15 cellular contexts compared by ENCODE assay signal in genomic region chr2:135590594-135591290, GRCh38. TPM values are rescaled to one million over a fixed set of nuclear protein-coding genes. Genes with fewer than 3 reads are reported as not detected.
DNase-seq lines count a peak whose midpoint lies in the region; ATAC-seq and TF ChIP-seq lines count a peak whose summit lies in the region.
"Had no signal": no experiment of that assay in that cellular context is flagged by ENCODE, and none has a peak within 500 bp of the region (broad histone marks: within the 10 kb centered on the region; RNA-seq: fewer than 3 reads in every experiment).

No MANE protein-coding gene starts in this region.

- CTCF ChIA-PET in activated CD8-positive, alpha-beta T cell treated with anti-CD3 and anti-CD28 coated beads for 36 hours (lab: Charles Lee): interaction anchor here (1.0 to 1.6 kb wide), 2 partner anchors 10 to 118 kb away, joined by 3 read pairs; no protein-coding TSS in a partner anchor
- CTCF ChIA-PET in activated CD8-positive, alpha-beta T cell treated with anti-CD3 and anti-CD28 coated beads, Interleukin-2, amount 10 ng/mL, durations not matched to agents 7 days and 5 days (lab: Charles Lee): interaction anchor here (1.0 to 1.9 kb wide), 5 partner anchors 10 to 586 kb away, joined by 3 to 7 read pairs (median 4); partner anchors contain the start of gene ZRANB3
- CTCF ChIA-PET in naive thymus-derived CD4-positive, alpha-beta T cell (lab: Charles Lee): interaction anchor here (0.7 to 2.4 kb wide), 4 partner anchors 10 to 601 kb away, joined by 3 to 9 read pairs (median 4); no protein-coding TSS in a partner anchor

- TF ChIP-seq POLR2A in breast epithelium (IDR thresholded peaks at IDR 0.05): no peak

- no peak for DNase-seq in activated CD8-positive, alpha-beta T cell treated with anti-CD3 and anti-CD28 coated beads for 36 hours
- DNase-seq in activated CD8-positive, alpha-beta T cell treated with anti-CD3 and anti-CD28 coated beads, Interleukin-2, amount 10 ng/mL, durations not matched to agents 7 days and 5 days: no peak
- peak; percentile 75 for DNase-seq in MM.1S
- peak in 6 of 9 donors; percentile 18 to 56 (median 48) for DNase-seq in naive thymus-derived CD4-positive, alpha-beta T cell
- no peak for DNase-seq in breast epithelium (ENCODE audit: low spot score in 2 of 2)
- no peak for DNase-seq in midbrain (lab: John Stamatoyannopoulos, UW)
- DNase-seq: activated CD4-positive, alpha-beta T cell treated with anti-CD3 and anti-CD28 coated beads, Interleukin-2, amount 50 U/mL, for 48 hours; activated effector memory CD4-positive, alpha-beta T cell treated with Interleukin-2 at 50 U/mL for 16 hours; colonic mucosa; left lung; NCI-H2171 had no signal

- H3K27me3 ChIP-seq in MM.1S (replicated peaks; ENCODE audit: insufficient read depth, low read length) (no peaks in the 10 kb centered on the region), breast epithelium (no peaks in the 10 kb centered on the region)
- H3K27me3 ChIP-seq in naive thymus-derived CD4-positive, alpha-beta T cell (ENCODE audit: control insufficient read depth in 2 of 2, insufficient read depth in 2 of 2, low read length in 2 of 2): no peaks in the 10 kb centered on the region
- H3K27me3 ChIP-seq: colonic mucosa, left lung had no signal

- H3K27ac Mint-ChIP-seq in activated CD8-positive, alpha-beta T cell treated with anti-CD3 and anti-CD28 coated beads for 36 hours: peak overlapping the region; percentile 60
- H3K27ac Mint-ChIP-seq in activated CD8-positive, alpha-beta T cell treated with anti-CD3 and anti-CD28 coated beads, Interleukin-2, amount 10 ng/mL, durations not matched to agents 7 days and 5 days: no peak overlapping the region
- H3K27ac Mint-ChIP-seq in naive thymus-derived CD4-positive, alpha-beta T cell: peak overlapping the region in 8 of 9 donors; percentile 66 to 90 (median 80)
- H3K27ac Mint-ChIP-seq: progenitor cell of endocrine pancreas, type B pancreatic cell had no signal

- H3K27ac ChIP-seq in MM.1S (ENCODE audit: low read length) (peak overlapping the region; percentile 84), breast epithelium (no peak overlapping the region)
- H3K27ac ChIP-seq in naive thymus-derived CD4-positive, alpha-beta T cell (ENCODE audit: low read depth, low read length): peak overlapping the region; percentile 50
- H3K27ac ChIP-seq: colonic mucosa, left lung had no signal

- H3K27me3 Mint-ChIP-seq in activated CD8-positive, alpha-beta T cell treated with anti-CD3 and anti-CD28 coated beads for 36 hours: no peaks in the 10 kb centered on the region
- no peaks in the 10 kb centered on the region for H3K27me3 Mint-ChIP-seq in activated CD8-positive, alpha-beta T cell treated with anti-CD3 and anti-CD28 coated beads, Interleukin-2, amount 10 ng/mL, durations not matched to agents 7 days and 5 days (ENCODE audit: low read depth)
- no peaks in the 10 kb centered on the region for H3K27me3 Mint-ChIP-seq in naive thymus-derived CD4-positive, alpha-beta T cell
- H3K27me3 Mint-ChIP-seq: progenitor cell of endocrine pancreas, type B pancreatic cell had no signal

- 0 out of 2 replicates have a peak overlapping the region, but pooled peaks have one; percentile 32 for H2AFZ ChIP-seq in MM.1S (ENCODE audit: low read length)

- peaks cover 54% of the 10 kb centered on the region for H3K4me1 ChIP-seq in MM.1S (ENCODE audit: low read length)
- peaks cover 0 to 24% of the 10 kb centered on the region in 2 donors for H3K4me1 ChIP-seq in naive thymus-derived CD4-positive, alpha-beta T cell (ENCODE audit: control insufficient read depth in 2 of 2, insufficient read depth in 2 of 2, low read length in 2 of 2)
- H3K4me1 ChIP-seq in breast epithelium: no peaks in the 10 kb centered on the region
- H3K4me1 ChIP-seq: colonic mucosa, left lung had no signal

- no peak for TF ChIP-seq CTCF in activated CD8-positive, alpha-beta T cell treated with anti-CD3 and anti-CD28 coated beads for 36 hours (IDR thresholded peaks at IDR 0.05)
- no peak for TF ChIP-seq CTCF in MM.1S (IDR thresholded peaks at IDR 0.05; ENCODE audit: low read length)
- TF ChIP-seq CTCF in breast epithelium (IDR thresholded peaks at IDR 0.05): no peak

- H3K36me3 ChIP-seq in MM.1S (replicated peaks; ENCODE audit: insufficient read depth, low read length) (no peaks in the 10 kb centered on the region), breast epithelium (no peaks in the 10 kb centered on the region)
- H3K36me3 ChIP-seq in naive thymus-derived CD4-positive, alpha-beta T cell (ENCODE audit: control insufficient read depth in 2 of 3, insufficient read depth in 3 of 3, low read length in 3 of 3): no peaks in the 10 kb centered on the region
- H3K36me3 ChIP-seq: colonic mucosa, left lung had no signal

- peaks cover 16% of the 10 kb centered on the region for H3K36me3 Mint-ChIP-seq in activated CD8-positive, alpha-beta T cell treated with anti-CD3 and anti-CD28 coated beads for 36 hours (ENCODE audit: low read depth)
- H3K36me3 Mint-ChIP-seq in activated CD8-positive, alpha-beta T cell treated with anti-CD3 and anti-CD28 coated beads, Interleukin-2, amount 10 ng/mL, durations not matched to agents 7 days and 5 days (ENCODE audit: low read depth): peaks cover 24% of the 10 kb centered on the region
- H3K36me3 Mint-ChIP-seq in naive thymus-derived CD4-positive, alpha-beta T cell: peaks cover 0 to 27% (median 5%) of the 10 kb centered on the region in 5 donors

- H3K79me2 ChIP-seq in MM.1S (ENCODE audit: low read length): peaks cover 6% of the 10 kb centered on the region; the same call in 1 of the 2 replicates

- H3K9ac ChIP-seq in MM.1S (ENCODE audit: low read length): peak overlapping the region; percentile 23; the same call in 1 of the 2 replicates

- no peaks in the 10 kb centered on the region for H3K9me2 ChIP-seq in MM.1S (replicated peaks; ENCODE audit: insufficient read depth, low read length)

- H3K9me3 ChIP-seq in MM.1S (replicated peaks; ENCODE audit: insufficient read depth, low read length): no peaks in the 10 kb centered on the region
- peaks cover 0 to 8% (median 8%) of the 10 kb centered on the region in 3 experiments for H3K9me3 ChIP-seq in naive thymus-derived CD4-positive, alpha-beta T cell (ENCODE audit: control insufficient read depth in 2 of 3, low read length in 3 of 3)
- no peaks in the 10 kb centered on the region for H3K9me3 ChIP-seq in breast epithelium
- H3K9me3 ChIP-seq: colonic mucosa had no signal

- H3K4me1 Mint-ChIP-seq in activated CD8-positive, alpha-beta T cell treated with anti-CD3 and anti-CD28 coated beads for 36 hours (ENCODE audit: low read depth): peaks cover 29% of the 10 kb centered on the region
- H3K4me1 Mint-ChIP-seq in activated CD8-positive, alpha-beta T cell treated with anti-CD3 and anti-CD28 coated beads, Interleukin-2, amount 10 ng/mL, durations not matched to agents 7 days and 5 days (ENCODE audit: low read depth): peaks cover 18% of the 10 kb centered on the region
- peaks cover 16 to 66% (median 56%) of the 10 kb centered on the region in 7 donors for H3K4me1 Mint-ChIP-seq in naive thymus-derived CD4-positive, alpha-beta T cell

- H3K4me3 ChIP-seq in MM.1S (ENCODE audit: low read length): peak overlapping the region; percentile 23
- no peak overlapping the region for H3K4me3 ChIP-seq in naive thymus-derived CD4-positive, alpha-beta T cell (ENCODE audit: low read length)
- H3K4me3 ChIP-seq in breast epithelium: no peak overlapping the region
- H3K4me3 ChIP-seq: colonic mucosa, left lung had no signal

- POLR2A ChIA-PET in activated CD8-positive, alpha-beta T cell treated with anti-CD3 and anti-CD28 coated beads for 36 hours (lab: Charles Lee): no interaction called here
- POLR2A ChIA-PET in activated CD8-positive, alpha-beta T cell treated with anti-CD3 and anti-CD28 coated beads, Interleukin-2, amount 10 ng/mL, durations not matched to agents 7 days and 5 days (lab: Charles Lee): no interaction called here
- POLR2A ChIA-PET in naive thymus-derived CD4-positive, alpha-beta T cell (lab: Charles Lee): interaction anchor here (0.6 kb wide), 1 partner anchor 65 kb away, joined by 4 read pairs; no protein-coding TSS in a partner anchor

- H3K4me2 ChIP-seq in MM.1S (ENCODE audit: low read depth, low read length): peak overlapping the region; percentile 58

- peaks cover 24% of the 10 kb centered on the region for H3F3A ChIP-seq in MM.1S (ENCODE audit: insufficient read depth, low read length)

- no peak overlapping the region for H3K4me3 Mint-ChIP-seq in activated CD8-positive, alpha-beta T cell treated with anti-CD3 and anti-CD28 coated beads for 36 hours
- H3K4me3 Mint-ChIP-seq in activated CD8-positive, alpha-beta T cell treated with anti-CD3 and anti-CD28 coated beads, Interleukin-2, amount 10 ng/mL, durations not matched to agents 7 days and 5 days: no peak overlapping the region
- H3K4me3 Mint-ChIP-seq in naive thymus-derived CD4-positive, alpha-beta T cell: peak overlapping the region in 9 of 10 donors; percentile 1 to 79 (median 69)
- H3K4me3 Mint-ChIP-seq: type B pancreatic cell had no signal

- intact Hi-C loops in activated CD8-positive, alpha-beta T cell treated with anti-CD3 and anti-CD28 coated beads for 36 hours (cut with micrococcal nuclease): no loop called here
- intact Hi-C loops in naive thymus-derived CD4-positive, alpha-beta T cell (cut with micrococcal nuclease): loop anchor here in 1 of 2 donors (1.0 kb wide), 1 partner anchor 7 kb away; no protein-coding TSS in a partner anchor
- intact Hi-C loops in breast epithelium (cut with DNase I; ENCODE audit: low total_unique reads): no loop called here

- ATAC-seq in activated CD8-positive, alpha-beta T cell treated with anti-CD3 and anti-CD28 coated beads for 36 hours: peak; percentile 39
- ATAC-seq in activated CD8-positive, alpha-beta T cell treated with anti-CD3 and anti-CD28 coated beads, Interleukin-2, amount 10 ng/mL, durations not matched to agents 7 days and 5 days: no peak
- peak; percentile 39 for ATAC-seq in GM21515 (IDR thresholded peaks at IDR 0.05; ENCODE audit: unreplicated experiment)
- ATAC-seq in naive thymus-derived CD4-positive, alpha-beta T cell: peak; percentile 63
- ATAC-seq in HG03342 (IDR thresholded peaks at IDR 0.05; ENCODE audit: unreplicated experiment): no peak
- ATAC-seq: left lung had no signal

- H4K20me1 ChIP-seq in MM.1S (ENCODE audit: insufficient read depth, low read length): no peaks in the 10 kb centered on the region

- peaks cover 9% of the 10 kb centered on the region for H3K9me3 Mint-ChIP-seq in activated CD8-positive, alpha-beta T cell treated with anti-CD3 and anti-CD28 coated beads for 36 hours
- peaks cover 12% of the 10 kb centered on the region for H3K9me3 Mint-ChIP-seq in activated CD8-positive, alpha-beta T cell treated with anti-CD3 and anti-CD28 coated beads, Interleukin-2, amount 10 ng/mL, durations not matched to agents 7 days and 5 days (ENCODE audit: insufficient read depth)
- peaks cover 0 to 19% (median 7%) of the 10 kb centered on the region in 11 donors for H3K9me3 Mint-ChIP-seq in naive thymus-derived CD4-positive, alpha-beta T cell
- H3K9me3 Mint-ChIP-seq: type B pancreatic cell had no signal

RNA-seq across cellular contexts. Expression of gene R3HDM1, which starts 59.5 kb away (rescaled TPM):
- total RNA-seq in activated CD8-positive, alpha-beta T cell treated with anti-CD3 and anti-CD28 coated beads for 36 hours: 10 to 100 TPM; 66.5 to 75.8 TPM
- total RNA-seq in activated CD8-positive, alpha-beta T cell treated with anti-CD3 and anti-CD28 coated beads, Interleukin-2, amount 10 ng/mL, durations not matched to agents 7 days and 5 days: 10 to 100 TPM; 51.9 to 53.9 TPM
- total RNA-seq in naive thymus-derived CD4-positive, alpha-beta T cell: 10 to 100 TPM; 35.0 to 58.2 (median 47.0) TPM
- 10 to 100 TPM; 21.0 to 25.8 TPM for polyA plus RNA-seq in naive thymus-derived CD4-positive, alpha-beta T cell
- total RNA-seq in breast epithelium: 10 to 100 TPM; 14.6 to 21.6 (median 17.7) TPM

RNA-seq across cellular contexts. Expression of gene ZRANB3, which starts 59.7 kb away (rescaled TPM):
- 10 to 100 TPM; 21.4 to 21.5 TPM for total RNA-seq in activated CD8-positive, alpha-beta T cell treated with anti-CD3 and anti-CD28 coated beads for 36 hours
- total RNA-seq in activated CD8-positive, alpha-beta T cell treated with anti-CD3 and anti-CD28 coated beads, Interleukin-2, amount 10 ng/mL, durations not matched to agents 7 days and 5 days: 10 to 100 TPM; 11.8 to 12.7 TPM
- 1 to 10 TPM; 4.8 to 7.3 (median 5.6) TPM for total RNA-seq in naive thymus-derived CD4-positive, alpha-beta T cell
- polyA plus RNA-seq in naive thymus-derived CD4-positive, alpha-beta T cell: 1 to 10 TPM; 4.7 to 7.4 TPM
- 1 to 10 TPM; 3.2 to 6.1 (median 5.6) TPM for total RNA-seq in breast epithelium

Comparison
In these comparisons a context has a peak if more than half of its experiments do, and no peak if none do; other contexts are left out.
1. ATAC-seq: peak in activated CD8-positive, alpha-beta T cell treated with anti-CD3 and anti-CD28 coated beads for 36 hours (single experiment), GM21515 (single experiment) and naive thymus-derived CD4-positive, alpha-beta T cell (single experiment); none in activated CD8-positive, alpha-beta T cell treated with anti-CD3 and anti-CD28 coated beads, Interleukin-2, amount 10 ng/mL, durations not matched to agents 7 days and 5 days (single experiment) and HG03342 (single experiment).
2. DNase-seq: peak in MM.1S (single experiment) and naive thymus-derived CD4-positive, alpha-beta T cell (6 of 9); none in activated CD8-positive, alpha-beta T cell treated with anti-CD3 and anti-CD28 coated beads for 36 hours (single experiment), activated CD8-positive, alpha-beta T cell treated with anti-CD3 and anti-CD28 coated beads, Interleukin-2, amount 10 ng/mL, durations not matched to agents 7 days and 5 days (single experiment), breast epithelium (0 of 2) and midbrain (single experiment).
3. H3K4me3 Mint-ChIP-seq: peak in naive thymus-derived CD4-positive, alpha-beta T cell (9 of 10); none in activated CD8-positive, alpha-beta T cell treated with anti-CD3 and anti-CD28 coated beads for 36 hours (single experiment) and activated CD8-positive, alpha-beta T cell treated with anti-CD3 and anti-CD28 coated beads, Interleukin-2, amount 10 ng/mL, durations not matched to agents 7 days and 5 days (single experiment).
4. H3K27ac ChIP-seq: peak in MM.1S (single experiment) and naive thymus-derived CD4-positive, alpha-beta T cell (single experiment); none in breast epithelium (0 of 2).